17 cellular contexts compared by ENCODE assay signal in the genomic region with DNA sequence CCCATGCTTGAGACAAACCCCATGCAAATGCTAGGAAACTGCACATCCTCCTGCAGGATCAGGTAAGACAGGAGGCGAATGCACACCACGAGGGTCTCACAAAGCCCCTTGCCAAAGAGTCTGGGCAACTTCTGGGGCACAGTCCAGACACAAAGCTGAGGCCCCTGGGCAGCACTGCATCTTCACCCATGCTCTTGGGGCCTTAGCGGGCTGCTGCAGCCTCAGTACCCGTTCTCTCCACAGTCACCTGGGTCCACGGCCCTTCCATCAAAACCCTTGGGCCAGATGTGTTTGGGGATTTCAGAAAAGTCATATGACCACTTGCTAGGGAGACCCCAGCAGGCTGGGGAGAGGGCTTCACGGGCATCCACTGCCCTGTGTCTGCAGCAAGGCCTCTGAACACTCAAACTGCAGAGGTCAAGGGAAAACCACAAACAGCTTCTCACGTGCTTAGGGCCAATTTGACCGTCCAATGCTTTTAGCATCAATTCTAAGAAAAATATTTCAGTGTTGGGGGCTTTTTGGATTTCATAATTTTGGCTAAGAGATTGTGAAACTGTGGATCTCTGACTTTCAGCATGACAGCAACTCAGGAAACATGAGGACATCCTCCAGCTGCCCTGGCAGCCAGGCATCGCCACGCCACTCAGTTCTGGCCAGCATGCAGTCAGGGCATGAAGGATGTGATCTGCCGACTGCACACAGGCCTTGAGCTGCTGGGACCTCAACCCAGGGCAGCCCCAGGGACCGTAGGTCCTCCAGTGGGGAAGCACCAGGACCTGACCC. TPM values are rescaled to one million over a fixed set of nuclear protein-coding genes. Genes with fewer than 3 reads are reported as not detected.
DNase-seq lines count a peak whose midpoint lies in the region; ATAC-seq and TF ChIP-seq lines count a peak whose summit lies in the region.
"Had no signal": no experiment of that assay in that cellular context is flagged by ENCODE, and none has a peak within 500 bp of the region (broad histone marks: within the 10 kb centered on the region; RNA-seq: fewer than 3 reads in every experiment).

No MANE protein-coding gene starts in this region.

- H3K27ac Mint-ChIP-seq in stimulated activated naive CD8-positive, alpha-beta T cell treated with anti-CD3 and anti-CD28 coated beads, Interleukin-15, Interleukin-2, amounts not matched to agents 100 ng/mL and 50 ng/mL, for 24 hours: peak overlapping the region; percentile 76
- H3K27ac Mint-ChIP-seq in T-cell (peak overlapping the region; percentile 65 to 94), endodermal cell (no peak overlapping the region)

- H3K4me3 Mint-ChIP-seq in stimulated activated naive CD8-positive, alpha-beta T cell treated with anti-CD3 and anti-CD28 coated beads, Interleukin-15, Interleukin-2, amounts not matched to agents 100 ng/mL and 50 ng/mL, for 24 hours: no peak overlapping the region
- H3K4me3 Mint-ChIP-seq in T-cell (no peak overlapping the region), endodermal cell (no peak overlapping the region)

- H3K4me1 ChIP-seq in lower lobe of right lung (no peaks in the 10 kb centered on the region), endodermal cell (ENCODE audit: control insufficient read depth, insufficient read depth, low read length) (no peaks in the 10 kb centered on the region)
- H3K4me1 ChIP-seq: BLaER1, pancreas had no signal

- H3K9me3 Mint-ChIP-seq in stimulated activated naive CD8-positive, alpha-beta T cell treated with anti-CD3 and anti-CD28 coated beads, Interleukin-15, Interleukin-2, amounts not matched to agents 100 ng/mL and 50 ng/mL, for 24 hours: no peaks in the 10 kb centered on the region
- H3K9me3 Mint-ChIP-seq in T-cell (no peaks in the 10 kb centered on the region), endodermal cell (no peaks in the 10 kb centered on the region)

- peaks cover 46% of the 10 kb centered on the region for H3K36me3 Mint-ChIP-seq in stimulated activated naive CD8-positive, alpha-beta T cell treated with anti-CD3 and anti-CD28 coated beads, Interleukin-15, Interleukin-2, amounts not matched to agents 100 ng/mL and 50 ng/mL, for 24 hours (ENCODE audit: low read depth)
- H3K36me3 Mint-ChIP-seq in T-cell (peaks cover 30% of the 10 kb centered on the region), endodermal cell (ENCODE audit: low read depth) (peaks cover 57% of the 10 kb centered on the region)

- no peak overlapping the region for H3K9ac ChIP-seq in endodermal cell (ENCODE audit: extremely low read depth, low read length, poor library complexity, severe bottlenecking)
- H3K9ac ChIP-seq: BLaER1 had no signal

- H3K4me3 ChIP-seq in lower lobe of right lung (no peak overlapping the region), endodermal cell (ENCODE audit: low read length) (no peak overlapping the region)
- H3K4me3 ChIP-seq: BLaER1, pancreas, smooth muscle cell had no signal

- no peak for DNase-seq in stimulated activated naive CD8-positive, alpha-beta T cell treated with anti-CD3 and anti-CD28 coated beads, Interleukin-15, Interleukin-2, amounts not matched to agents 100 U/mL and 50 U/mL, for 24 hours
- DNase-seq in T-cell (no peak), lower lobe of right lung (no peak), H4 (ENCODE audit: low spot score) (no peak), NCI-H146 (lab: John Stamatoyannopoulos, UW) (no peak), endodermal cell (no peak)
- DNase-seq: activated CD4-positive, alpha-beta T cell treated with anti-CD3 and anti-CD28 coated beads, Interleukin-2, amount 50 U/mL, for 4 hours; caudate nucleus; effector memory CD4-positive, alpha-beta T cell; hypothalamus; NCI-H1436 treated with DMSO at 0.1 percent for 48 hours; NCI-H446; SIG-M5 had no signal

- 89 to 92% methylated on average over 8 to 12 of the region's 12 CpGs for WGBS in endodermal cell (ENCODE audit: insufficient coverage in 1 of 2, insufficient read length in 1 of 2), 2 experiments

- no peaks in the 10 kb centered on the region for H3K27me3 Mint-ChIP-seq in stimulated activated naive CD8-positive, alpha-beta T cell treated with anti-CD3 and anti-CD28 coated beads, Interleukin-15, Interleukin-2, amounts not matched to agents 100 ng/mL and 50 ng/mL, for 24 hours
- H3K27me3 Mint-ChIP-seq in T-cell (no peaks in the 10 kb centered on the region), endodermal cell (ENCODE audit: insufficient read depth) (no peaks in the 10 kb centered on the region)

- intact Hi-C loops in lower lobe of right lung (cut with DNase I): no loop called here

- ATAC-seq in stimulated activated naive CD8-positive, alpha-beta T cell treated with anti-CD3 and anti-CD28 coated beads, Interleukin-15, Interleukin-2, amounts not matched to agents 100 U/mL and 50 U/mL, for 24 hours: no peak
- ATAC-seq in T-cell (replicated peaks in 1 of 4) (no peak), lower lobe of right lung (peak; percentile 37 to 46)
- ATAC-seq: pancreas had no signal

- H3K9me3 ChIP-seq in lower lobe of right lung: no peaks in the 10 kb centered on the region
- H3K9me3 ChIP-seq in endodermal cell (ENCODE audit: control insufficient read depth, low read length): no peaks in the 10 kb centered on the region
- H3K9me3 ChIP-seq: BLaER1, pancreas had no signal

- CTCF ChIA-PET in T-cell (lab: Charles Lee): no interaction called here

- H3K27ac ChIP-seq in lower lobe of right lung: no peak overlapping the region
- H3K27ac ChIP-seq in endodermal cell (ENCODE audit: low read depth, low read length): no peak overlapping the region
- H3K27ac ChIP-seq: BLaER1, pancreas had no signal

- POLR2A ChIA-PET in T-cell (lab: Charles Lee): no interaction called here

- H3K36me3 ChIP-seq in lower lobe of right lung: no peaks in the 10 kb centered on the region
- H3K36me3 ChIP-seq in endodermal cell (ENCODE audit: control insufficient read depth, insufficient read depth, low read length): peaks cover 16% of the 10 kb centered on the region
- H3K36me3 ChIP-seq: pancreas had no signal

- H3K27me3 ChIP-seq in lower lobe of right lung (ENCODE audit: low read depth) (no peaks in the 10 kb centered on the region), endodermal cell (ENCODE audit: control insufficient read depth, insufficient read depth, low read length, poor library complexity, severe bottlenecking) (no peaks in the 10 kb centered on the region)
- H3K27me3 ChIP-seq: BLaER1, pancreas had no signal

- H3K4me1 Mint-ChIP-seq in stimulated activated naive CD8-positive, alpha-beta T cell treated with anti-CD3 and anti-CD28 coated beads, Interleukin-15, Interleukin-2, amounts not matched to agents 100 ng/mL and 50 ng/mL, for 24 hours (ENCODE audit: low read depth): peaks cover 25% of the 10 kb centered on the region
- H3K4me1 Mint-ChIP-seq in T-cell (peaks cover 19 to 24% (median 21%) of the 10 kb centered on the region in 3 donors), endodermal cell (no peaks in the 10 kb centered on the region)

- no peak for TF ChIP-seq CTCF in lower lobe of right lung (IDR thresholded peaks at IDR 0.05)
- TF ChIP-seq CTCF in endodermal cell (conservative IDR thresholded peaks at IDR 0.05): no peak

RNA-seq across cellular contexts. Expression of gene PASK, which starts 20.0 kb away (rescaled TPM):
- total RNA-seq in T-cell (100 to 1,000 TPM in 4 of 5 donors, 10 to 100 TPM in 1; 80.5 to 272 (median 167) TPM), lower lobe of right lung (10.8 TPM), endodermal cell (10 to 100 TPM; 76.5 to 94.5 TPM)
- 3.3 and 15.5 TPM in 2 replicates for total RNA-seq in H4 (2014; rRNA removed; shearing (Covaris generic))
- 24.8 TPM for polyA plus RNA-seq in endodermal cell (2013, experiment 1 of 2)
- 21.1 TPM for polyA plus RNA-seq in endodermal cell (2013, experiment 2 of 2)

RNA-seq across cellular contexts. Expression of gene PPP1R7, which starts 21.0 kb away (rescaled TPM):
- total RNA-seq in T-cell: 10 to 100 TPM; 46.6 to 61.2 (median 53.8) TPM
- total RNA-seq in lower lobe of right lung: 58.9 TPM
- total RNA-seq in H4 (2014; rRNA removed; shearing (Covaris generic)): 60.3 and 103 TPM in 2 replicates
- total RNA-seq in endodermal cell: 10 to 100 TPM; 48.5 to 52.7 TPM
- 54.8 TPM for polyA plus RNA-seq in endodermal cell (2013, experiment 1 of 2)
- polyA plus RNA-seq in endodermal cell (2013, experiment 2 of 2): 59.1 TPM

RNA-seq across cellular contexts. Expression of gene MTERF4, which starts 27.2 kb away (rescaled TPM):
- total RNA-seq in T-cell (100 to 1,000 TPM in 4 of 5 donors, 10 to 100 TPM in 1; 78.7 to 171 (median 109) TPM), lower lobe of right lung (32.0 TPM), endodermal cell (10 to 100 TPM; 33.2 to 42.5 TPM)
- total RNA-seq in H4 (2014; rRNA removed; shearing (Covaris generic)): 36.8 and 37.6 TPM in 2 replicates
- polyA plus RNA-seq in endodermal cell (2013, experiment 1 of 2): 37.9 TPM
- polyA plus RNA-seq in endodermal cell (2013, experiment 2 of 2): 36.3 TPM

RNA-seq across cellular contexts. Expression of gene ANO7, which starts 59.2 kb away (rescaled TPM):
- total RNA-seq in T-cell: under 1 TPM in 3 of 5 donors, not detected in 2; 0.53 to 0.60 (median 0.53) TPM
- 1.3 TPM for total RNA-seq in lower lobe of right lung
- 0.43 and 0.91 TPM in 2 replicates for total RNA-seq in H4 (2014; rRNA removed; shearing (Covaris generic))
- 1 to 10 TPM; 8.1 to 8.5 TPM for total RNA-seq in endodermal cell
- 1.3 TPM for polyA plus RNA-seq in endodermal cell (2013, experiment 1 of 2)
- 2.0 TPM for polyA plus RNA-seq in endodermal cell (2013, experiment 2 of 2)

Comparison
In these comparisons a context has a peak if more than half of its experiments do, and no peak if none do; other contexts are left out.
1. ATAC-seq: peak in lower lobe of right lung (2 of 2); none in stimulated activated naive CD8-positive, alpha-beta T cell treated with anti-CD3 and anti-CD28 coated beads, Interleukin-15, Interleukin-2, amounts not matched to agents 100 U/mL and 50 U/mL, for 24 hours (single experiment) and T-cell (0 of 4).